In genomic region chr1:192376387-192376786, GRCh38 we compare ENCODE assay signal across 28 cellular contexts. TPM values are rescaled to one million over a fixed set of nuclear protein-coding genes. Genes with fewer than 3 reads are reported as not detected.
"Had no signal": no experiment of that assay in that cellular context is flagged by ENCODE, and none has a peak within 500 bp of the region (broad histone marks: within the 10 kb centered on the region; RNA-seq: fewer than 3 reads in every experiment).

No MANE protein-coding gene starts in this region.

- H3K36me3 ChIP-seq: cardiac muscle cell, lower lobe of right lung, sigmoid colon, thoracic aorta, vagina, WERI-Rb-1 had no signal

- FAIRE-seq: endometrium had no signal

- H3K4me1 ChIP-seq: body of pancreas, lower lobe of right lung, sigmoid colon, vagina had no signal

- DNase-seq: activated CD4-positive, alpha-beta T cell treated with anti-CD3 and anti-CD28 coated beads, Interleukin-2, amount 10 ng/mL, durations not matched to agents 7 days and 5 days; activated CD4-positive, CD25-positive, alpha-beta regulatory T cell treated with anti-CD3 and anti-CD28 coated beads, Interleukin-2, amount 50 U/mL, for 72 hours; activated CD8-positive, alpha-beta memory T cell treated with anti-CD3 and anti-CD28 coated beads, Interleukin-2, amount 10 ng/mL, durations not matched to agents 7 days and 5 days; activated CD8-positive, alpha-beta T cell treated with anti-CD3 and anti-CD28 coated beads for 36 hours; activated effector memory CD4-positive, alpha-beta T cell treated with anti-CD3 and anti-CD28 coated beads, Interleukin-2, amount 50 U/mL, for 16 hours; activated naive CD4-positive, alpha-beta T cell treated with anti-CD3 and anti-CD28 coated beads, Interleukin-2, amount 10 ng/mL, durations not matched to agents 7 days and 5 days; activated T-cell treated with anti-CD3 and anti-CD28 coated beads for 4 hours; body of pancreas; kidney; lower lobe of right lung; naive thymus-derived CD4-positive, alpha-beta T cell; occipital lobe; posterior cingulate gyrus; sigmoid colon; stimulated activated CD4-positive, alpha-beta T cell treated with anti-CD3 and anti-CD28 coated beads, Interleukin-4, amount 100 ng/mL, for 1 hour; stimulated activated naive CD4-positive, alpha-beta T cell; WERI-Rb-1 had no signal

- H3K27me3 ChIP-seq: body of pancreas, cardiac muscle cell, foreskin keratinocyte, sigmoid colon, vagina had no signal

- ATAC-seq: activated CD8-positive, alpha-beta memory T cell treated with anti-CD3 and anti-CD28 coated beads, Interleukin-2, amount 10 ng/mL, durations not matched to agents 7 days and 5 days; activated CD8-positive, alpha-beta T cell treated with anti-CD3 and anti-CD28 coated beads for 36 hours; body of pancreas; foreskin keratinocyte; lower lobe of right lung; naive thymus-derived CD4-positive, alpha-beta T cell had no signal

- H3K9me3 ChIP-seq: body of pancreas, lower lobe of right lung, sigmoid colon, thoracic aorta, vagina had no signal

- H3K4me2 ChIP-seq: smooth muscle cell had no signal

- H3K4me3 ChIP-seq: body of pancreas, cardiac muscle cell, lower lobe of right lung, sigmoid colon, smooth muscle cell, thoracic aorta, vagina had no signal

- H3K27ac ChIP-seq: body of pancreas, cardiac muscle cell, foreskin keratinocyte, lower lobe of right lung, sigmoid colon, thoracic aorta, vagina, WERI-Rb-1 had no signal

RNA-seq across cellular contexts. Expression of gene RGS21, which starts 59.6 kb away (rescaled TPM):
- total RNA-seq: activated CD4-positive, alpha-beta T cell treated with anti-CD3 and anti-CD28 coated beads, Interleukin-2, amount 10 ng/mL, durations not matched to agents 7 days and 5 days; activated CD8-positive, alpha-beta memory T cell treated with anti-CD3 and anti-CD28 coated beads, Interleukin-2, amount 10 ng/mL, durations not matched to agents 7 days and 5 days; activated CD8-positive, alpha-beta T cell treated with anti-CD3 and anti-CD28 coated beads for 36 hours; body of pancreas; cardiac muscle cell; chondrocyte; epithelial cell of proximal tubule; foreskin keratinocyte; kidney; lower lobe of right lung; mesenteric fat pad; naive thymus-derived CD4-positive, alpha-beta T cell; neural crest cell; occipital lobe; renal cortical epithelial cell; sigmoid colon; smooth muscle cell; thoracic aorta; vagina had no signal
- polyA plus RNA-seq: cardiac muscle cell; foreskin keratinocyte; naive thymus-derived CD4-positive, alpha-beta T cell; sigmoid colon; smooth muscle cell had no signal
